13 cellular contexts compared by ENCODE assay signal in genomic region chr22:46265627-46266026, GRCh38. TPM values are rescaled to one million over a fixed set of nuclear protein-coding genes. Genes with fewer than 3 reads are reported as not detected.
DNase-seq lines count a peak whose midpoint lies in the region; ATAC-seq, FAIRE-seq and TF ChIP-seq lines count a peak whose summit lies in the region.
"Not testable (repeated sequence)": the region's sequence is repeated elsewhere in the genome, so short reads cannot be mapped to it uniquely, and the experiment has no call there.
"Had no signal": no experiment of that assay in that cellular context is flagged by ENCODE, and none has a peak within 500 bp of the region (broad histone marks: within the 10 kb centered on the region; RNA-seq: fewer than 3 reads in every experiment).

No MANE protein-coding gene starts in this region.

- not testable (repeated sequence) for DNase-seq in A549 (ENCODE audit: low read depth in 1 of 2, low spot score in 1 of 2); CD4-positive, alpha-beta T cell; activated T-helper 1 cell treated with anti-CD3 and anti-CD28 coated beads, Interleukin-12 subunit alpha, Interleukin-12 subunit beta, Interleukin-2, Interleukin-4 antibody, amounts not matched to agents 30 ng/mL and 10 ng/mL and 1 ng/mL, durations not matched to agents 14 hours and 24 hours and 36 hours (ENCODE audit: low spot score); immature natural killer cell; natural killer cell; type B pancreatic cell (ENCODE audit: extremely low spot score, unreplicated experiment)

- not testable (repeated sequence) for H3K9me3 Mint-ChIP-seq in CD4-positive, alpha-beta T cell; activated T-helper 1 cell treated with anti-CD3 and anti-CD28 coated beads, Interleukin-12 subunit alpha, Interleukin-12 subunit beta, Interleukin-2, Interleukin-4 antibody, amounts not matched to agents 30 ng/mL and 10 ng/mL and 1 ng/mL, durations not matched to agents 14 hours and 24 hours and 36 hours; immature natural killer cell; natural killer cell; type B pancreatic cell

- FAIRE-seq in A549 (lab: Jason Lieb, UNC), result not testable (repeated sequence)

- not testable (repeated sequence) for H3K4me2 ChIP-seq in A549

- not testable (repeated sequence) for TF ChIP-seq POLR2A in A549 (IDR thresholded peaks at IDR 0.05; ENCODE audit: low read length)

- TF ChIP-seq EP300 in A549 (IDR thresholded peaks at IDR 0.05), result not testable (repeated sequence)

- not testable (repeated sequence) for H3K36me3 Mint-ChIP-seq in CD4-positive, alpha-beta T cell (ENCODE audit: low read depth); activated T-helper 1 cell treated with anti-CD3 and anti-CD28 coated beads, Interleukin-12 subunit alpha, Interleukin-12 subunit beta, Interleukin-2, Interleukin-4 antibody, amounts not matched to agents 30 ng/mL and 10 ng/mL and 1 ng/mL, durations not matched to agents 14 hours and 24 hours and 36 hours (ENCODE audit: low read depth); natural killer cell; type B pancreatic cell
- H3K36me3 Mint-ChIP-seq in immature natural killer cell, result peaks cover 0 to 10% (median 3%) of the 10 kb centered on the region in 3 donors

- H3K27ac ChIP-seq in A549; CD4-positive, alpha-beta T cell (ENCODE audit: low read depth, low read length): not testable (repeated sequence)

- CTCF ChIA-PET in A549 (lab: Yijun Ruan, JAX); CD4-positive, alpha-beta T cell (lab: Charles Lee): not testable (repeated sequence)

- peaks cover 18% of the 10 kb centered on the region; the same call in 1 of the 3 replicates for H3K4me1 ChIP-seq in A549

- not testable (repeated sequence) for TF ChIP-seq RAD21 in A549 (conservative IDR thresholded peaks at IDR 0.05 in 1 of 2, IDR thresholded peaks at IDR 0.05 in 1 of 2)

- 76% methylated on average over 4 of the region's 4 CpGs for WGBS in A549 (ENCODE audit: missing lambda C conversion rate)

- not testable (repeated sequence) for H3K27ac Mint-ChIP-seq in CD4-positive, alpha-beta T cell; activated T-helper 1 cell treated with anti-CD3 and anti-CD28 coated beads, Interleukin-12 subunit alpha, Interleukin-12 subunit beta, Interleukin-2, Interleukin-4 antibody, amounts not matched to agents 30 ng/mL and 10 ng/mL and 1 ng/mL, durations not matched to agents 14 hours and 24 hours and 36 hours; type B pancreatic cell
- H3K27ac Mint-ChIP-seq in immature natural killer cell, result peak overlapping the region in 2 of 6 donors; percentile 62 to 70
- peak overlapping the region; percentile 31 to 33 for H3K27ac Mint-ChIP-seq in natural killer cell

- H3K9me3 ChIP-seq in A549; CD4-positive, alpha-beta T cell (ENCODE audit: control insufficient read depth, low read length): not testable (repeated sequence)

- H3K27me3 ChIP-seq in CD4-positive, alpha-beta T cell (ENCODE audit: control insufficient read depth, insufficient read depth, low read length), result peaks cover 26% of the 10 kb centered on the region

- peaks cover 20% of the 10 kb centered on the region for H3K4me1 Mint-ChIP-seq in CD4-positive, alpha-beta T cell (ENCODE audit: low read depth)
- peaks cover 18% of the 10 kb centered on the region for H3K4me1 Mint-ChIP-seq in activated T-helper 1 cell treated with anti-CD3 and anti-CD28 coated beads, Interleukin-12 subunit alpha, Interleukin-12 subunit beta, Interleukin-2, Interleukin-4 antibody, amounts not matched to agents 30 ng/mL and 10 ng/mL and 1 ng/mL, durations not matched to agents 14 hours and 24 hours and 36 hours (ENCODE audit: low read depth)
- peaks cover 73 to 82% of the 10 kb centered on the region in 2 donors for H3K4me1 Mint-ChIP-seq in immature natural killer cell
- peaks cover 61 to 72% of the 10 kb centered on the region in 2 donors for H3K4me1 Mint-ChIP-seq in natural killer cell
- peaks cover 14% of the 10 kb centered on the region for H3K4me1 Mint-ChIP-seq in type B pancreatic cell (ENCODE audit: unreplicated experiment)

- POLR2A ChIA-PET in A549 (lab: Yijun Ruan, JAX); CD4-positive, alpha-beta T cell (lab: Charles Lee): not testable (repeated sequence)

- not testable (repeated sequence) for TF ChIP-seq CTCF in A549 (IDR thresholded peaks at IDR 0.05); CD4-positive, alpha-beta T cell (IDR thresholded peaks at IDR 0.05); natural killer cell (IDR thresholded peaks at IDR 0.05); type B pancreatic cell (conservative IDR thresholded peaks at IDR 0.05)

- peak overlapping the region; percentile 18 for H3K4me3 Mint-ChIP-seq in CD4-positive, alpha-beta T cell
- H3K4me3 Mint-ChIP-seq in activated T-helper 1 cell treated with anti-CD3 and anti-CD28 coated beads, Interleukin-12 subunit alpha, Interleukin-12 subunit beta, Interleukin-2, Interleukin-4 antibody, amounts not matched to agents 30 ng/mL and 10 ng/mL and 1 ng/mL, durations not matched to agents 14 hours and 24 hours and 36 hours, result peak overlapping the region; percentile 31
- peak overlapping the region; percentile 18 to 79 (median 41) for H3K4me3 Mint-ChIP-seq in immature natural killer cell
- H3K4me3 Mint-ChIP-seq in natural killer cell, result peak overlapping the region; percentile 50
- H3K4me3 Mint-ChIP-seq in type B pancreatic cell, result peak overlapping the region; percentile 31

- H3K27me3 Mint-ChIP-seq in CD4-positive, alpha-beta T cell, result peaks cover 63% of the 10 kb centered on the region
- H3K27me3 Mint-ChIP-seq in activated T-helper 1 cell treated with anti-CD3 and anti-CD28 coated beads, Interleukin-12 subunit alpha, Interleukin-12 subunit beta, Interleukin-2, Interleukin-4 antibody, amounts not matched to agents 30 ng/mL and 10 ng/mL and 1 ng/mL, durations not matched to agents 14 hours and 24 hours and 36 hours (ENCODE audit: insufficient read depth), result peaks cover 42% of the 10 kb centered on the region
- H3K27me3 Mint-ChIP-seq in immature natural killer cell (ENCODE audit: low read depth in 3 of 3); natural killer cell (ENCODE audit: low read depth in 2 of 2): not testable (repeated sequence)
- H3K27me3 Mint-ChIP-seq in type B pancreatic cell, result peaks cover 53% of the 10 kb centered on the region

- not testable (repeated sequence) for H3K4me3 ChIP-seq in A549

- intact Hi-C loops in CD4-positive, alpha-beta T cell (cut with DNase I, micrococcal nuclease), result loop anchor here in 1 of 2 experiments (2.0 kb wide), 1 partner anchor 13 kb away; no protein-coding TSS in a partner anchor
- intact Hi-C loops in activated T-helper 1 cell treated with anti-CD3 and anti-CD28 coated beads, Interleukin-12 subunit alpha, Interleukin-12 subunit beta, Interleukin-2, Interleukin-4 antibody, amounts not matched to agents 30 ng/mL and 10 ng/mL and 1 ng/mL, durations not matched to agents 14 hours and 24 hours and 36 hours (cut with micrococcal nuclease), result loop anchor here (5.0 kb wide), 1 partner anchor 113 kb away; the partner anchor contains the start of gene PPARA
- intact Hi-C loops in natural killer cell (cut with micrococcal nuclease), result loop anchor here (2.0 kb wide), 2 partner anchors 15 to 23 kb away; no protein-coding TSS in a partner anchor

- not testable (repeated sequence) for ATAC-seq in A549; CD4-positive, alpha-beta T cell (ENCODE audit: poor library complexity); natural killer cell

RNA-seq across cellular contexts. Expression of gene TTC38, which starts 2.2 kb away (rescaled TPM):
- polyA plus RNA-seq in A549 (2011; rRNA removed) (12.4 and 17.3 TPM in 2 replicates), A549 (2017; fragmentation: RNase III; extraction: RNeasy Plus Mini Kit Qiagen cat#74134 plus additional on column Dnase treatment) (17.6 to 22.1 TPM (median 20.3 TPM) in 3 replicates), immature natural killer cell (100 to 1,000 TPM; 190 to 290 (median 205) TPM)
- polyA plus RNA-seq in A549 (2012; cell fraction: cytosol; rRNA removed), result 15.6 and 21.4 TPM in 2 replicates
- 34.7 and 39.8 TPM in 2 replicates for polyA plus RNA-seq in A549 (2012; cell fraction: nucleus; rRNA removed)
- polyA minus RNA-seq in A549 (2011; rRNA and poly(A)+ RNA removed), result 11.4 TPM in 2 replicates
- total RNA-seq in CD4-positive, alpha-beta T cell, result 1 to 10 TPM; 1.8 to 2.7 TPM
- 23.0 and 30.2 TPM in 2 replicates for total RNA-seq in activated T-helper 1 cell treated with anti-CD3 and anti-CD28 coated beads, Interleukin-12 subunit alpha, Interleukin-12 subunit beta, Interleukin-2, Interleukin-4 antibody, amounts not matched to agents 30 ng/mL and 10 ng/mL and 1 ng/mL, durations not matched to agents 14 hours and 24 hours and 36 hours
- total RNA-seq in natural killer cell (100 to 1,000 TPM; 251 to 313 (median 312) TPM), type B pancreatic cell (ENCODE audit: low replicate concordance) (22.6 and 36.9 TPM in 2 replicates)

RNA-seq across cellular contexts. Expression of gene PKDREJ, which starts 2.5 kb away (rescaled TPM):
- polyA plus RNA-seq in A549 (2011; rRNA removed) (not detected in 2 replicates), A549 (2017; fragmentation: RNase III; extraction: RNeasy Plus Mini Kit Qiagen cat#74134 plus additional on column Dnase treatment) (not detected in 3 replicates), immature natural killer cell (under 1 TPM in 2 of 3 donors, not detected in 1; 0.20 to 0.59 TPM)
- not detected in 2 replicates for polyA plus RNA-seq in A549 (2012; cell fraction: cytosol; rRNA removed)
- polyA plus RNA-seq in A549 (2012; cell fraction: nucleus; rRNA removed), result not detected in 2 replicates
- polyA minus RNA-seq in A549 (2011; rRNA and poly(A)+ RNA removed), result 0.04 TPM in 1 of 2 replicates, not detected in the other
- not detected for total RNA-seq in CD4-positive, alpha-beta T cell
- 0.03 TPM in 1 of 2 replicates, not detected in the other for total RNA-seq in activated T-helper 1 cell treated with anti-CD3 and anti-CD28 coated beads, Interleukin-12 subunit alpha, Interleukin-12 subunit beta, Interleukin-2, Interleukin-4 antibody, amounts not matched to agents 30 ng/mL and 10 ng/mL and 1 ng/mL, durations not matched to agents 14 hours and 24 hours and 36 hours
- total RNA-seq in natural killer cell (under 1 TPM; 0.07 to 0.25 (median 0.20) TPM), type B pancreatic cell (ENCODE audit: low replicate concordance) (0.05 TPM in 1 of 2 replicates, not detected in the other)
- total RNA-seq: A172; A673; CD4-positive, alpha-beta memory T cell; CD8-positive, alpha-beta memory T cell; Daoy; G401; GM12878 had no signal
- polyA plus RNA-seq: CD4-positive, alpha-beta memory T cell had no signal

RNA-seq across cellular contexts. Expression of gene CDPF1, which starts 15.5 kb away (rescaled TPM):
- 7.9 and 8.9 TPM in 2 replicates for polyA plus RNA-seq in A549 (2011; rRNA removed)
- polyA plus RNA-seq in A549 (2012; cell fraction: cytosol; rRNA removed), result 17.7 and 20.9 TPM in 2 replicates
- 18.4 and 18.7 TPM in 2 replicates for polyA plus RNA-seq in A549 (2012; cell fraction: nucleus; rRNA removed)
- polyA plus RNA-seq in A549 (2017; fragmentation: RNase III; extraction: RNeasy Plus Mini Kit Qiagen cat#74134 plus additional on column Dnase treatment), result 9.3 to 10.2 TPM (median 9.6 TPM) in 3 replicates
- 4.3 and 5.0 TPM in 2 replicates for polyA minus RNA-seq in A549 (2011; rRNA and poly(A)+ RNA removed)
- 1 to 10 TPM; 1.6 to 2.6 TPM for total RNA-seq in CD4-positive, alpha-beta T cell
- 9.5 and 14.2 TPM in 2 replicates for total RNA-seq in activated T-helper 1 cell treated with anti-CD3 and anti-CD28 coated beads, Interleukin-12 subunit alpha, Interleukin-12 subunit beta, Interleukin-2, Interleukin-4 antibody, amounts not matched to agents 30 ng/mL and 10 ng/mL and 1 ng/mL, durations not matched to agents 14 hours and 24 hours and 36 hours
- 10 to 100 TPM; 23.2 to 32.8 (median 23.7) TPM for polyA plus RNA-seq in immature natural killer cell
- 10 to 100 TPM in 1 of 3 donors, 1 to 10 TPM in 2; 5.0 to 11.4 (median 7.2) TPM for total RNA-seq in natural killer cell
- total RNA-seq in type B pancreatic cell (ENCODE audit: low replicate concordance), result 10.8 and 12.9 TPM in 2 replicates

RNA-seq across cellular contexts. Expression of gene GTSE1, which starts 31.0 kb away (rescaled TPM):
- polyA plus RNA-seq in A549 (2011; rRNA removed), result 11.4 and 11.5 TPM in 2 replicates
- polyA plus RNA-seq in A549 (2012; cell fraction: cytosol; rRNA removed), result 19.8 and 22.9 TPM in 2 replicates
- polyA plus RNA-seq in A549 (2012; cell fraction: nucleus; rRNA removed), result 84.7 and 86.4 TPM in 2 replicates
- polyA plus RNA-seq in A549 (2017; fragmentation: RNase III; extraction: RNeasy Plus Mini Kit Qiagen cat#74134 plus additional on column Dnase treatment), result 22.9 to 26.9 TPM (median 25.7 TPM) in 3 replicates
- polyA minus RNA-seq in A549 (2011; rRNA and poly(A)+ RNA removed), result 6.4 and 7.6 TPM in 2 replicates
- under 1 TPM; 0.14 to 0.89 TPM for total RNA-seq in CD4-positive, alpha-beta T cell
- 39.0 and 39.9 TPM in 2 replicates for total RNA-seq in activated T-helper 1 cell treated with anti-CD3 and anti-CD28 coated beads, Interleukin-12 subunit alpha, Interleukin-12 subunit beta, Interleukin-2, Interleukin-4 antibody, amounts not matched to agents 30 ng/mL and 10 ng/mL and 1 ng/mL, durations not matched to agents 14 hours and 24 hours and 36 hours
- under 1 TPM in 2 of 3 donors, not detected in 1; 0.50 to 0.71 TPM for polyA plus RNA-seq in immature natural killer cell
- total RNA-seq in natural killer cell, result 1 to 10 TPM; 2.7 to 4.0 (median 2.9) TPM
- 12.3 and 39.6 TPM in 2 replicates for total RNA-seq in type B pancreatic cell (ENCODE audit: low replicate concordance)
- polyA plus RNA-seq: CD4-positive, alpha-beta memory T cell had no signal
